In the genomic region with DNA sequence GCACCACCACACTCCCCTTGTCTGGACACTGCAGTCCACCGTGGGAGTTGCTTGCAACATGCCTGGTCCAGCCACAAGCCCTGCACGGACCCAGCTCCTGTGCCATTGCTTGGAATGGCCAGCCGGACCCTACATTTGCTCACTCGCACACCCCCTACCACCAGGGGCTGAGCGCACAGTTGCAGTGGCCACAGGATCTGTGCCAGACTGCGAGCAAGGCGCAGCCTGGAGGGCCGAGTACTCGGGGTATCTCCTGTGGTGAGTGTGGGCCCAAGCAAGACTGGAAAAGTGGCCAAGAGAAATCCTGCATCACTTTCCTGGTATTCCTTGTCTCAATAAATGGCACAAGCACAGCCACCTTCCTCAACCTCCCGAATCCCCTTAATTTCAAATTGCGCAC, we compare ENCODE assay signal across 21 cellular contexts.
DNase-seq lines count a peak whose midpoint lies in the region; ATAC-seq and TF ChIP-seq lines count a peak whose summit lies in the region.
"Had no signal": no experiment of that assay in that cellular context is flagged by ENCODE, and none has a peak within 500 bp of the region (broad histone marks: within the 10 kb centered on the region; RNA-seq: fewer than 3 reads in every experiment).

No MANE protein-coding gene starts in this region.

- peaks cover 13% of the 10 kb centered on the region for H3K36me3 Mint-ChIP-seq in endothelial cell (ENCODE audit: low read depth, unreplicated experiment)
- H3K36me3 Mint-ChIP-seq: CD14-positive monocyte; CD8-positive, alpha-beta memory T cell had no signal

- no peak overlapping the region for H3K4ac ChIP-seq in neuronal stem cell (ENCODE audit: low read length)

- CTCF ChIA-PET in PC-9 (lab: Charles Lee) = no interaction called here

- no peak overlapping the region for H4K8ac ChIP-seq in neuronal stem cell (ENCODE audit: low read depth, low read length)

- no peak overlapping the region for H2BK12ac ChIP-seq in neuronal stem cell (ENCODE audit: low read length)

- H3K18ac ChIP-seq in neuronal stem cell (ENCODE audit: low read length) = peak overlapping the region; percentile 77

- H2BK5ac ChIP-seq in neuronal stem cell (ENCODE audit: low read length) = no peak overlapping the region

- H3K79me2 ChIP-seq in PC-9 (ENCODE audit: low read depth) = no peaks in the 10 kb centered on the region

- H3K36me3 ChIP-seq in BLaER1 (no peaks in the 10 kb centered on the region), neuronal stem cell (replicated peaks in 1 of 2; ENCODE audit: control insufficient read depth in 2 of 2, insufficient read depth in 2 of 2, low read length in 2 of 2) (no peaks in the 10 kb centered on the region), aorta (ENCODE audit: control insufficient read depth in 1 of 2, insufficient read depth in 2 of 2, low read length in 1 of 2) (no peaks in the 10 kb centered on the region), PC-9 (ENCODE audit: low read depth) (no peaks in the 10 kb centered on the region)
- H3K36me3 ChIP-seq: BLaER1 treated with 17β-estradiol and CSF1 and Interleukin-3, amounts not matched to agents 10 nM and 100 nM had no signal

- no peak overlapping the region for H2BK15ac ChIP-seq in neuronal stem cell (ENCODE audit: low read length)

- ATAC-seq in aorta (ENCODE audit: low FRiP score) (peak; percentile 50), HG02610 (IDR thresholded peaks at IDR 0.05; ENCODE audit: unreplicated experiment) (no peak)
- ATAC-seq: GM12878 had no signal

- H2AK5ac ChIP-seq in neuronal stem cell (ENCODE audit: low read depth, low read length) = peak overlapping the region; percentile 50

- H2AFZ ChIP-seq in neuronal stem cell (ENCODE audit: low read length) (no peak overlapping the region), PC-9 (no peak overlapping the region)
- H2AFZ ChIP-seq: GM23248 had no signal

- no peaks in the 10 kb centered on the region for H3F3A ChIP-seq in PC-9 (ENCODE audit: insufficient read depth, low read depth)

- peaks cover 9% of the 10 kb centered on the region for H3K27me3 Mint-ChIP-seq in endothelial cell (ENCODE audit: unreplicated experiment)
- H3K27me3 Mint-ChIP-seq: CD4-positive, alpha-beta T cell had no signal

- POLR2A ChIA-PET in PC-9 (lab: Charles Lee; ENCODE audit: unreplicated experiment) = no interaction called here

- no peak overlapping the region for H4K91ac ChIP-seq in neuronal stem cell (ENCODE audit: low read depth, low read length, poor library complexity)

- no peak for TF ChIP-seq CTCF in endothelial cell (IDR thresholded peaks at IDR 0.05; ENCODE audit: unreplicated experiment)
- no peak for TF ChIP-seq CTCF in PC-9 (conservative IDR thresholded peaks at IDR 0.05)

- H3K4me2 ChIP-seq in BLaER1 = 0 out of 2 replicates have a peak overlapping the region, but pooled peaks have one; percentile 8
- no peak overlapping the region for H3K4me2 ChIP-seq in neuronal stem cell (ENCODE audit: insufficient read depth, low read length, poor library complexity, severe bottlenecking)
- no peak overlapping the region for H3K4me2 ChIP-seq in PC-9

- no TSS peak for BruUV-seq in PC-9 (replicated peaks; lab: Mats Ljungman, UMichigan)

- no peak overlapping the region for H2BK120ac ChIP-seq in neuronal stem cell (ENCODE audit: low read depth, low read length)

- H3K79me1 ChIP-seq in neuronal stem cell (ENCODE audit: low read depth, low read length) = no peaks in the 10 kb centered on the region

- H4K20me1 ChIP-seq in BLaER1 (no peaks in the 10 kb centered on the region), PC-9 (ENCODE audit: insufficient read depth) (no peaks in the 10 kb centered on the region)
- H4K20me1 ChIP-seq: BLaER1 treated with 17β-estradiol and CSF1 and Interleukin-3, amounts not matched to agents 10 nM and 100 nM had no signal

- H3K27me3 ChIP-seq in BLaER1 (no peaks in the 10 kb centered on the region), neuronal stem cell (ENCODE audit: control insufficient read depth in 3 of 3, insufficient read depth in 3 of 3, low read depth in 1 of 3, low read length in 3 of 3) (no peaks in the 10 kb centered on the region), aorta (ENCODE audit: control insufficient read depth in 1 of 2, insufficient read depth in 2 of 2, low read length in 1 of 2) (no peaks in the 10 kb centered on the region), PC-9 (ENCODE audit: insufficient read depth, low read depth) (no peaks in the 10 kb centered on the region)
- H3K27me3 ChIP-seq: BLaER1 treated with 17β-estradiol and CSF1 and Interleukin-3, amounts not matched to agents 10 nM and 100 nM had no signal

- peaks cover 8% of the 10 kb centered on the region for H3K9me3 Mint-ChIP-seq in endothelial cell (ENCODE audit: unreplicated experiment)

- H3K27ac ChIP-seq in BLaER1 = no peak overlapping the region
- H3K27ac ChIP-seq in neuronal stem cell (replicated peaks; ENCODE audit: low read length) = no peak overlapping the region
- H3K27ac ChIP-seq in aorta (ENCODE audit: low read depth in 1 of 2, low read length in 2 of 2) = no peak overlapping the region
- no peak overlapping the region for H3K27ac ChIP-seq in PC-9
- H3K27ac ChIP-seq: 22Rv1; BLaER1 treated with 17β-estradiol and CSF1 and Interleukin-3, amounts not matched to agents 10 nM and 100 nM; GM23248 had no signal

- H3K23ac ChIP-seq in neuronal stem cell (ENCODE audit: low read depth, low read length, poor library complexity) = peak overlapping the region; percentile 92

- DNase-seq in endothelial cell (ENCODE audit: low spot score) = no peak
- no peak for DNase-seq in neuronal stem cell (ENCODE audit: low spot score)
- no peak for DNase-seq in aorta
- no peak for DNase-seq in PC-9
- DNase-seq in NOMO-1 treated with dmso at 0.1 percent for 144 hours (lab: John Stamatoyannopoulos, UW; ENCODE audit: unreplicated experiment) = no peak
- DNase-seq: CD4-positive, alpha-beta T cell; CD8-positive, alpha-beta memory T cell; DMS 273 treated with DMSO at 0.1 percent for 48 hours; DMS79; EL; GDM1; GM23248; H7; HCEC 1CT had no signal

- intact Hi-C loops in aorta (cut with DNase I) (no loop called here), PC-9 (cut with micrococcal nuclease; ENCODE audit: unreplicated experiment) (no loop called here)

- H3K4me3 ChIP-seq in BLaER1 = no peak overlapping the region
- no peak overlapping the region for H3K4me3 ChIP-seq in neuronal stem cell (ENCODE audit: low read length in 2 of 2)
- H3K4me3 ChIP-seq in aorta (ENCODE audit: low read length in 2 of 2) = no peak overlapping the region
- H3K4me3 ChIP-seq in PC-9 = no peak overlapping the region
- H3K4me3 ChIP-seq: BLaER1 treated with 17β-estradiol and CSF1 and Interleukin-3, amounts not matched to agents 10 nM and 100 nM; GM12878; GM23248 had no signal

- peak overlapping the region; percentile 26 for H3K4me3 Mint-ChIP-seq in endothelial cell (ENCODE audit: unreplicated experiment)
- H3K4me3 Mint-ChIP-seq: B cell; CD14-positive monocyte; CD4-positive, alpha-beta T cell; CD8-positive, alpha-beta memory T cell had no signal

- H3K9ac ChIP-seq in BLaER1 = no peak overlapping the region
- H3K9ac ChIP-seq in neuronal stem cell (ENCODE audit: low read depth, low read length, poor library complexity) = no peak overlapping the region
- H3K9ac ChIP-seq: BLaER1 treated with 17β-estradiol and CSF1 and Interleukin-3, amounts not matched to agents 10 nM and 100 nM; GM23248 had no signal

- H3K4me1 ChIP-seq in BLaER1 (peaks cover 8% of the 10 kb centered on the region; the same call in 1 of the 2 replicates), neuronal stem cell (ENCODE audit: control insufficient read depth in 2 of 2, insufficient read depth in 1 of 2, low read depth in 1 of 2, low read length in 2 of 2) (no peaks in the 10 kb centered on the region), aorta (ENCODE audit: control insufficient read depth in 1 of 2, insufficient read depth in 2 of 2, low read length in 2 of 2) (no peaks in the 10 kb centered on the region), PC-9 (replicated peaks; ENCODE audit: insufficient read depth) (no peaks in the 10 kb centered on the region)

- no CpG with 5 or more reads among the region's 11 CpGs for WGBS in neuronal stem cell (ENCODE audit: extremely low coverage in 2 of 2, insufficient read length in 2 of 2, insufficient replicate concordance in 1 of 2), 2 donors
- 95% methylated on average over 11 of the region's 11 CpGs for WGBS in aorta, 2 donors

- H3K9me3 ChIP-seq in BLaER1 = peaks cover 19% of the 10 kb centered on the region
- peaks cover 0 to 2% of the 10 kb centered on the region in 2 donors for H3K9me3 ChIP-seq in neuronal stem cell (replicated peaks in 1 of 2; ENCODE audit: control insufficient read depth in 2 of 2, insufficient read depth in 1 of 2, low read depth in 1 of 2, low read length in 2 of 2)
- H3K9me3 ChIP-seq in aorta (ENCODE audit: control insufficient read depth, low read length) = no peaks in the 10 kb centered on the region
- no peaks in the 10 kb centered on the region for H3K9me3 ChIP-seq in PC-9 (ENCODE audit: insufficient read depth, low read depth)

- no peak overlapping the region for H3K14ac ChIP-seq in neuronal stem cell (ENCODE audit: low read length)

- H3K27ac Mint-ChIP-seq in endothelial cell (ENCODE audit: unreplicated experiment) = no peak overlapping the region
- H3K27ac Mint-ChIP-seq: B cell; CD14-positive monocyte; CD4-positive, alpha-beta T cell; CD8-positive, alpha-beta memory T cell had no signal

- H3K9me2 ChIP-seq in PC-9 (ENCODE audit: insufficient read depth) = no peaks in the 10 kb centered on the region

- H3K4me1 Mint-ChIP-seq in endothelial cell (ENCODE audit: unreplicated experiment) = no peaks in the 10 kb centered on the region
- H3K4me1 Mint-ChIP-seq: CD14-positive monocyte; CD8-positive, alpha-beta memory T cell had no signal
